In genomic region chr12:121598672-121599287, GRCh38 we compare ENCODE assay signal across 1 cellular context.
TF ChIP-seq lines count a peak whose summit lies in the region.

No MANE protein-coding gene starts in this region.

TF ChIP-seq in WTC11, 78 proteins besides CTCF, POLR2A, EP300 and RAD21 (continued from another document):
- no peak for TF ChIP-seq ZNF512 (CRISPR knock-in tag; IDR thresholded peaks at IDR 0.05; ENCODE audit: borderline replicate concordance)
- no peak for TF ChIP-seq E2F4 (CRISPR knock-in tag; IDR thresholded peaks at IDR 0.05; ENCODE audit: borderline replicate concordance, low read depth)
- no peak for TF ChIP-seq GRHL2 (CRISPR knock-in tag; IDR thresholded peaks at IDR 0.05; ENCODE audit: insufficient replicate concordance, severe bottlenecking)
- TF ChIP-seq CREM (CRISPR knock-in tag; IDR thresholded peaks at IDR 0.05): no peak
- TF ChIP-seq SMAD3 (CRISPR knock-in tag; IDR thresholded peaks at IDR 0.05; ENCODE audit: borderline replicate concordance): no peak
- TF ChIP-seq MLX (CRISPR knock-in tag; IDR thresholded peaks at IDR 0.05): no peak
- no peak for TF ChIP-seq IRF1 (CRISPR knock-in tag; IDR thresholded peaks at IDR 0.05)
- TF ChIP-seq FOXJ3 (CRISPR knock-in tag; IDR thresholded peaks at IDR 0.05; ENCODE audit: borderline replicate concordance): no peak
- no peak for TF ChIP-seq ATF1 (CRISPR knock-in tag; IDR thresholded peaks at IDR 0.05)
- TF ChIP-seq AR (CRISPR knock-in tag; IDR thresholded peaks at IDR 0.05): no peak
- TF ChIP-seq ZNF396 (CRISPR knock-in tag; IDR thresholded peaks at IDR 0.05; ENCODE audit: borderline replicate concordance): no peak
- no peak for TF ChIP-seq NR1H2 (CRISPR knock-in tag; IDR thresholded peaks at IDR 0.05)
- TF ChIP-seq PREB (CRISPR knock-in tag; IDR thresholded peaks at IDR 0.05; ENCODE audit: borderline replicate concordance): no peak
